In the genomic region with DNA sequence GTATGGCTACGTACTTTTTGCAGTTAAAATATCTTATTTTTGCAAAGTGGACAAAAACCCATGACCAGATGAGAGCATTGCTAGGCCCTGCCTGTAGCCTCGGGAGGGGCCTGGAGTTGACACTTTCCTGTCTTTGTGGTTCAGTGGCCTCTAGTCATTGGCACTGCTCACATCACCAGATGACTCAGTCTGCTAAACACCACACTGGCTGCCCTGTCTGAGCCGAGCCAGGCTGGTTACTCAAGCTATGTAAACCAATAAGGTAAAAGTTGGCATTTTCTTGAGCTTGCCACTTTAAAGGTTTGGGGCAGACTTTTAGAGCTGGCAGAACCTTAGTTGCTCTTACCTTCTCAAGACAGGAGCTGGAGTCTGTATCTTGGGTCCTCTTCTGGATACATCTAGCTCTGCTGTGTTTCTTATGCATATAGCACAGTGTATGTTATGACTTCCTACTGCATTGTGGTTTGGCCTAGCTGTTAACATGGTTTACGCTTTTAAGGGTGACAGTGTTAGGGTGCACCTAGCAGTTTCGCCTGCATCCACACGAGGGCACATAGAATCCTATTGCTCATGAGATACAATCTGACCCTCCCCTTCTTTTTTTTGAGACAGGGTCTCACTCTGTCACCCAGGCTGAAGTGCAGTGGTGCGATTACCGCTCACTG, we compare ENCODE assay signal across 9 cellular contexts.
DNase-seq lines count a peak whose midpoint lies in the region; ATAC-seq and TF ChIP-seq lines count a peak whose summit lies in the region.
"Had no signal": no experiment of that assay in that cellular context is flagged by ENCODE, and none has a peak within 500 bp of the region (broad histone marks: within the 10 kb centered on the region; RNA-seq: fewer than 3 reads in every experiment).

No MANE protein-coding gene starts in this region.

- ATAC-seq in GM18909 (IDR thresholded peaks at IDR 0.05; ENCODE audit: poor library complexity, unreplicated experiment) = peak; percentile 90
- ATAC-seq in HG03095 (IDR thresholded peaks at IDR 0.05; ENCODE audit: unreplicated experiment) = peak; percentile 74

- no peak overlapping the region for H3K27ac ChIP-seq in SJSA1
- H3K27ac ChIP-seq in brain microvascular endothelial cell = peak overlapping the region; percentile 63
- H3K27ac ChIP-seq: parathyroid adenoma had no signal

- TF ChIP-seq POLR2A in erythroblast (IDR thresholded peaks at IDR 0.05; ENCODE audit: low read length) = no peak

- no peaks in the 10 kb centered on the region for H3K9me3 ChIP-seq in SJSA1 (replicated peaks)

- no peak overlapping the region for H3K4me3 ChIP-seq in SJSA1
- no peak overlapping the region for H3K4me3 ChIP-seq in brain microvascular endothelial cell (ENCODE audit: low read depth, low read length)

- peaks cover 21% of the 10 kb centered on the region for H3K4me1 ChIP-seq in SJSA1 (replicated peaks)
- H3K4me1 ChIP-seq: parathyroid adenoma had no signal

- H3K36me3 ChIP-seq in SJSA1 = no peaks in the 10 kb centered on the region
- no peaks in the 10 kb centered on the region for H3K36me3 ChIP-seq in brain microvascular endothelial cell (replicated peaks)

- H3K27me3 ChIP-seq in SJSA1 (replicated peaks) = no peaks in the 10 kb centered on the region
- H3K27me3 ChIP-seq in brain microvascular endothelial cell (replicated peaks) = no peaks in the 10 kb centered on the region

- DNase-seq in AG08395 (ENCODE audit: low spot score) (peak; percentile 86), SJSA1 (ENCODE audit: low read depth in 1 of 2, low spot score in 2 of 2) (peak; percentile 60 to 79), brain microvascular endothelial cell (peak; percentile 83), myocyte (ENCODE audit: low read depth) (peak; percentile 78), OCI-M2 (lab: John Stamatoyannopoulos, UW; ENCODE audit: unreplicated experiment) (no peak), erythroblast (lab: John Stamatoyannopoulos, UW) (no peak)

- in situ Hi-C loops in brain microvascular endothelial cell (cut with HindIII; ENCODE audit: low pct_ligation_motif_present, low sequenced_read_pairs) = no loop called here

- TF ChIP-seq CTCF in brain microvascular endothelial cell (IDR thresholded peaks at IDR 0.05; ENCODE audit: low read depth, low read length, missing control alignments) = peak; percentile 55

Comparison
In these comparisons a context has a peak if more than half of its experiments do, and no peak if none do; other contexts are left out.
1. DNase-seq: peak in AG08395 (single experiment), SJSA1 (2 of 2), brain microvascular endothelial cell (single experiment) and myocyte (single experiment); none in OCI-M2 (single experiment) and erythroblast (0 of 2).